10 cellular contexts compared by ENCODE assay signal in the genomic region with DNA sequence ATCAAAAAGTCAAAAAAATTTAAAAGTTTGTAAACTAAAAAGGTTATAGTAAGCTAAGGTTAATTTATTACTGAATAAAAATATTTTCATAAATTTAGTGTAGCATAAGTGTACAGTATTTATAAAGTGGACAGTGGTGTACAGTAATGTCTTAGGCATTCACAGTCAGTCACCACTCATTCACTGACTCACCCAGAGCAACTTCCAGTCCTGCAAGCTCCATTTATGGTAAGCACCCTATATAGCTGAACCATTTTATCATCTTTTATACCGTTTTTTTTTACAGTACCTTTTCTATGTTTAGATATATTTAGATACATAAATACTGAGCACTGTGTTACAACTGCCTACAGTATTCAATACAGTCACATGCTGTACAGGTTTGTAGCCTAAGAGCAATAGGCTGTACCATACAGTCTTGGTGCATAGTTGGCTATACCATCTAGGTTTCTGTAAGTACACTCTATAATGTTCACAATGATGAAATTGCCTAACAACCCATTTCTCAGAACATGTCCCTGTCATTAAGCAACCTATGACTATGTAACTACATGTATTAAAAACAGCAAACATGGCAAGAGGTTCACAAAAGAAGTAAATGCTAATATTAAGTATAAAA. TPM values are rescaled to one million over a fixed set of nuclear protein-coding genes. Genes with fewer than 3 reads are reported as not detected.
DNase-seq lines count a peak whose midpoint lies in the region; ATAC-seq and TF ChIP-seq lines count a peak whose summit lies in the region.
"Had no signal": no experiment of that assay in that cellular context is flagged by ENCODE, and none has a peak within 500 bp of the region (broad histone marks: within the 10 kb centered on the region; RNA-seq: fewer than 3 reads in every experiment).

No MANE protein-coding gene starts in this region.

- TF ChIP-seq CTCF in cardiac fibroblast (IDR thresholded peaks at IDR 0.05; ENCODE audit: low read depth, low read length): no peak

- no peak overlapping the region for H3K27ac ChIP-seq in caudate nucleus (ENCODE audit: low read depth, low read length)

- no peak overlapping the region for H3K4me3 ChIP-seq in cardiac fibroblast (replicated peaks in 1 of 2; ENCODE audit: low read depth in 2 of 2, low read length in 2 of 2)

- ATAC-seq in HG03439 (IDR thresholded peaks at IDR 0.05; ENCODE audit: unreplicated experiment): no peak

- DNase-seq in ELR (ENCODE audit: low read depth) (peak; percentile 83), NCI-H460 (ENCODE audit: extremely low read depth, low read depth) (peak; percentile 17), cardiac fibroblast (ENCODE audit: low read depth in 2 of 2) (peak; percentile 52 to 89), myocyte (ENCODE audit: low read depth) (peak; percentile 25), caudate nucleus (lab: John Stamatoyannopoulos, UW) (no peak)
- DNase-seq in stimulated activated naive CD4-positive, alpha-beta T cell (lab: John Stamatoyannopoulos, UW): no peak
- DNase-seq: activated CD4-positive, alpha-beta T cell treated with anti-CD3 and anti-CD28 coated beads, Interleukin-2, amount 10 ng/mL, durations not matched to agents 7 days and 5 days; DMS79; NCI-H524 treated with DMSO at 0.1 percent for 48 hours had no signal

RNA-seq across cellular contexts. Expression of a gene that starts 18.6 kb away (rescaled TPM):
- total RNA-seq in NCI-H460 (2014; rRNA removed; shearing (Covaris generic)): 58.4 and 64.4 TPM in 2 replicates
- 38.4 and 57.9 TPM in 2 replicates for polyA plus RNA-seq in NCI-H460 (2014; cell fraction: nucleus; rRNA removed)
- 139 and 151 TPM in 2 replicates for total RNA-seq in myocyte
- polyA plus RNA-seq in myocyte (2012): 34.7 TPM

Comparison
In these comparisons a context has a peak if more than half of its experiments do, and no peak if none do; other contexts are left out.
1. DNase-seq: peak in ELR (single experiment), NCI-H460 (single experiment), cardiac fibroblast (2 of 2) and myocyte (single experiment); none in caudate nucleus (0 of 61) and stimulated activated naive CD4-positive, alpha-beta T cell (0 of 6).